In the genomic region with DNA sequence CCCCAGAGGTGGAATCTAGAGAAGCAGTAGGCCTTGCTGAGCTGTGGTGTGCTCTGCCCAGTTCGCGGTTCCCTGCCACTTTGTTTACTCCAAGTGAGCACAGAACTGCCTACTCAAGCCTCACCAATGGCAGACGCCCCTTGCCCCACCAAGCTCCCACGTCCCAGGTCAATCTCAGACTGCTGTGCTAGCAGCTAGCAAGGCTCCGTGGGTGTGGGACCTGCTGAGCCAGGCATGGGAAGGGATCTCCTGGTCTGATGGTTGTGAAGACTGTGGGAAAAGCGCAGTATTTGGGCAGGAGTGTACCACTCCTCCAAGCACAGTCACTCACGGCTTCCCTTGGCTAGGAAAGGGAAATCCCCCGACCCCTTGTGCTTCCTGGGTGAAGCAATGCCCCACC, we compare ENCODE assay signal across 10 cellular contexts. TPM values are rescaled to one million over a fixed set of nuclear protein-coding genes. Genes with fewer than 3 reads are reported as not detected.
"Had no signal": no experiment of that assay in that cellular context is flagged by ENCODE, and none has a peak within 500 bp of the region (broad histone marks: within the 10 kb centered on the region; RNA-seq: fewer than 3 reads in every experiment).

No MANE protein-coding gene starts in this region.

- H3K27ac ChIP-seq: HL-60, KMS-11 had no signal

- H3K9me3 Mint-ChIP-seq: GM23338, HFFc6 had no signal

- DNase-seq: HFFc6, KBM-7 had no signal

- ATAC-seq: GM23338, HCT116, HepG2 had no signal

- H3K27me3 Mint-ChIP-seq: IgD-negative memory B cell had no signal

- H3K27ac Mint-ChIP-seq: GM23338, HFFc6, IgD-negative memory B cell had no signal

- H3K4me1 Mint-ChIP-seq: GM23338 had no signal

- H3K4me3 ChIP-seq: GM23338, HAP-1 had no signal

- H3K4me3 Mint-ChIP-seq: GM23338, HFFc6, IgD-negative memory B cell had no signal

- H3K36me3 ChIP-seq: HAP-1 had no signal

- H3K9ac ChIP-seq: KMS-11 had no signal

- H3K9me3 ChIP-seq: HAP-1 had no signal

- H3K4me1 ChIP-seq: HAP-1 had no signal

RNA-seq across cellular contexts. Expression of gene NUTM1, which starts 50.5 kb away (rescaled TPM):
- total RNA-seq: HepG2, HFFc6, HT1080 had no signal
- polyA plus RNA-seq: HepG2, IgD-negative memory B cell had no signal
